11 cellular contexts compared by ENCODE assay signal in genomic region chr7:74291535-74291934, GRCh38. TPM values are rescaled to one million over a fixed set of nuclear protein-coding genes. Genes with fewer than 3 reads are reported as not detected.
DNase-seq lines count a peak whose midpoint lies in the region; ATAC-seq and TF ChIP-seq lines count a peak whose summit lies in the region.
"Had no signal": no experiment of that assay in that cellular context is flagged by ENCODE, and none has a peak within 500 bp of the region (broad histone marks: within the 10 kb centered on the region; RNA-seq: fewer than 3 reads in every experiment).

No MANE protein-coding gene starts in this region.

- H3K4me3 ChIP-seq in transverse colon = peak overlapping the region in 2 of 4 donors; percentile 63 to 93

- peak overlapping the region; percentile 40 for H3K4me3 Mint-ChIP-seq in activated naive CD8-positive, alpha-beta T cell
- no peak overlapping the region for H3K4me3 Mint-ChIP-seq in activated naive CD8-positive, alpha-beta T cell treated with anti-CD3 and anti-CD28 coated beads for 36 hours
- H3K4me3 Mint-ChIP-seq in T-helper 17 cell = peak overlapping the region; percentile 76
- no peak overlapping the region for H3K4me3 Mint-ChIP-seq in activated CD8-positive, alpha-beta memory T cell treated with anti-CD3 and anti-CD28 coated beads, Interleukin-2, amount 10 ng/mL, durations not matched to agents 7 days and 5 days
- H3K4me3 Mint-ChIP-seq: activated CD8-positive, alpha-beta T cell treated with anti-CD3 and anti-CD28 coated beads for 36 hours had no signal

- H3K4me1 Mint-ChIP-seq in activated naive CD8-positive, alpha-beta T cell (ENCODE audit: low read depth) = peaks cover 13% of the 10 kb centered on the region
- H3K4me1 Mint-ChIP-seq in activated naive CD8-positive, alpha-beta T cell treated with anti-CD3 and anti-CD28 coated beads for 36 hours = peaks cover 12% of the 10 kb centered on the region
- H3K4me1 Mint-ChIP-seq in T-helper 17 cell = peaks cover 11% of the 10 kb centered on the region
- H3K4me1 Mint-ChIP-seq in activated CD8-positive, alpha-beta memory T cell treated with anti-CD3 and anti-CD28 coated beads, Interleukin-2, amount 10 ng/mL, durations not matched to agents 7 days and 5 days = peaks cover 20% of the 10 kb centered on the region

- intact Hi-C loops in transverse colon (cut with DNase I; ENCODE audit: low total_unique reads) = loop anchor here (10.0 kb wide), 1 partner anchor 103 kb away; no protein-coding TSS in a partner anchor

- ATAC-seq in T-helper 17 cell (no peak), GM21723 (IDR thresholded peaks at IDR 0.05; ENCODE audit: unreplicated experiment) (no peak), GM21526 (IDR thresholded peaks at IDR 0.05; ENCODE audit: low FRiP score, unreplicated experiment) (no peak)
- no peak for ATAC-seq in activated CD8-positive, alpha-beta memory T cell treated with anti-CD3 and anti-CD28 coated beads, Interleukin-2, amount 10 ng/mL, durations not matched to agents 7 days and 5 days
- ATAC-seq: activated CD8-positive, alpha-beta T cell treated with anti-CD3 and anti-CD28 coated beads for 36 hours had no signal

- in situ Hi-C loops in transverse colon (cut with MboI; ENCODE audit: low pct_ligation_motif_present in 1 of 4, low pct_unique_long_range_greater_than_20kb in 1 of 4, low sequenced_read_pairs in 3 of 4) = no loop called here

- no peaks in the 10 kb centered on the region for H3K36me3 Mint-ChIP-seq in activated naive CD8-positive, alpha-beta T cell
- no peaks in the 10 kb centered on the region for H3K36me3 Mint-ChIP-seq in activated naive CD8-positive, alpha-beta T cell treated with anti-CD3 and anti-CD28 coated beads for 36 hours
- H3K36me3 Mint-ChIP-seq in T-helper 17 cell (ENCODE audit: low read depth) = no peaks in the 10 kb centered on the region
- H3K36me3 Mint-ChIP-seq in activated CD8-positive, alpha-beta memory T cell treated with anti-CD3 and anti-CD28 coated beads, Interleukin-2, amount 10 ng/mL, durations not matched to agents 7 days and 5 days = no peaks in the 10 kb centered on the region

- no peak overlapping the region for H3K27ac Mint-ChIP-seq in activated naive CD8-positive, alpha-beta T cell
- H3K27ac Mint-ChIP-seq in activated naive CD8-positive, alpha-beta T cell treated with anti-CD3 and anti-CD28 coated beads for 36 hours = no peak overlapping the region
- H3K27ac Mint-ChIP-seq in T-helper 17 cell = no peak overlapping the region
- no peak overlapping the region for H3K27ac Mint-ChIP-seq in activated CD8-positive, alpha-beta memory T cell treated with anti-CD3 and anti-CD28 coated beads, Interleukin-2, amount 10 ng/mL, durations not matched to agents 7 days and 5 days
- H3K27ac Mint-ChIP-seq: activated CD8-positive, alpha-beta T cell treated with anti-CD3 and anti-CD28 coated beads for 36 hours had no signal

- peaks cover 2% of the 10 kb centered on the region for H3K27me3 Mint-ChIP-seq in activated naive CD8-positive, alpha-beta T cell
- peaks cover 19% of the 10 kb centered on the region for H3K27me3 Mint-ChIP-seq in activated naive CD8-positive, alpha-beta T cell treated with anti-CD3 and anti-CD28 coated beads for 36 hours
- H3K27me3 Mint-ChIP-seq in T-helper 17 cell = peaks cover 9% of the 10 kb centered on the region
- H3K27me3 Mint-ChIP-seq in activated CD8-positive, alpha-beta memory T cell treated with anti-CD3 and anti-CD28 coated beads, Interleukin-2, amount 10 ng/mL, durations not matched to agents 7 days and 5 days = peaks cover 53% of the 10 kb centered on the region

- peaks cover 30 to 80% (median 74%) of the 10 kb centered on the region in 4 donors for H3K4me1 ChIP-seq in transverse colon

- WGBS in transverse colon (ENCODE audit: low coverage in 1 of 2), 2 donors = 70% methylated on average over 5 of the region's 5 CpGs; no CpG with 5 or more reads in 1 of the 2 donors

- TF ChIP-seq CTCF in transverse colon (IDR thresholded peaks at IDR 0.05) = no peak

- CTCF ChIA-PET in activated CD8-positive, alpha-beta memory T cell treated with anti-CD3 and anti-CD28 coated beads, Interleukin-2, amount 10 ng/mL, durations not matched to agents 7 days and 5 days (lab: Charles Lee) = interaction anchor here (1.2 kb wide), 1 partner anchor 23 kb away, joined by 3 read pairs; no protein-coding TSS in a partner anchor

- no peaks in the 10 kb centered on the region for H3K27me3 ChIP-seq in transverse colon

- H3K27ac ChIP-seq in transverse colon = peak overlapping the region; percentile 87 to 94 (median 91)

- H3K36me3 ChIP-seq in transverse colon = no peaks in the 10 kb centered on the region

- H3K9me3 ChIP-seq in T-helper 17 cell (ENCODE audit: control insufficient read depth, low read length, poor library complexity, severe bottlenecking) = no peaks in the 10 kb centered on the region
- no peaks in the 10 kb centered on the region for H3K9me3 ChIP-seq in transverse colon

- no peaks in the 10 kb centered on the region for H3K9me3 Mint-ChIP-seq in activated naive CD8-positive, alpha-beta T cell (ENCODE audit: low read depth)
- H3K9me3 Mint-ChIP-seq in activated naive CD8-positive, alpha-beta T cell treated with anti-CD3 and anti-CD28 coated beads for 36 hours = no peaks in the 10 kb centered on the region
- H3K9me3 Mint-ChIP-seq in activated CD8-positive, alpha-beta memory T cell treated with anti-CD3 and anti-CD28 coated beads, Interleukin-2, amount 10 ng/mL, durations not matched to agents 7 days and 5 days (ENCODE audit: low read depth) = no peaks in the 10 kb centered on the region
- H3K9me3 Mint-ChIP-seq: activated CD8-positive, alpha-beta T cell treated with anti-CD3 and anti-CD28 coated beads for 36 hours had no signal

- no peak for DNase-seq in activated naive CD8-positive, alpha-beta T cell treated with anti-CD3 and anti-CD28 coated beads for 36 hours
- DNase-seq in T-helper 17 cell (no peak), medulla oblongata (ENCODE audit: extremely low spot score) (peak; percentile 2), transverse colon (no peak)
- DNase-seq in activated CD8-positive, alpha-beta memory T cell treated with anti-CD3 and anti-CD28 coated beads, Interleukin-2, amount 10 ng/mL, durations not matched to agents 7 days and 5 days = no peak
- DNase-seq: activated CD8-positive, alpha-beta T cell treated with anti-CD3 and anti-CD28 coated beads for 36 hours; NCI-H446; T1000 had no signal

- no peak for TF ChIP-seq POLR2A in transverse colon (IDR thresholded peaks at IDR 0.05)

- TF ChIP-seq EP300 in transverse colon (IDR thresholded peaks at IDR 0.05; ENCODE audit: low read depth) = no peak

RNA-seq across cellular contexts. Expression of gene CLIP2, which starts 2.3 kb away (rescaled TPM):
- total RNA-seq in activated naive CD8-positive, alpha-beta T cell treated with anti-CD3 and anti-CD28 coated beads for 36 hours = under 1 TPM; 0.62 to 0.74 TPM
- total RNA-seq in T-helper 17 cell = 10 to 100 TPM in 1 of 2 donors, 1 to 10 TPM in 1; 3.2 to 13.4 TPM
- total RNA-seq in transverse colon = 100 to 1,000 TPM in 3 of 4 donors, 10 to 100 TPM in 1; 84.5 to 157 (median 111) TPM
- total RNA-seq in activated CD8-positive, alpha-beta memory T cell treated with anti-CD3 and anti-CD28 coated beads, Interleukin-2, amount 10 ng/mL, durations not matched to agents 7 days and 5 days = 1 to 10 TPM; 1.9 to 4.6 TPM

RNA-seq across cellular contexts. Expression of gene RFC2, which starts 37.3 kb away (rescaled TPM):
- 100 to 1,000 TPM; 111 to 112 TPM for total RNA-seq in activated naive CD8-positive, alpha-beta T cell treated with anti-CD3 and anti-CD28 coated beads for 36 hours
- total RNA-seq in T-helper 17 cell = 10 to 100 TPM in 1 of 2 donors, 1 to 10 TPM in 1; 9.5 to 12.4 TPM
- total RNA-seq in transverse colon = 10 to 100 TPM in 2 of 4 donors, 1 to 10 TPM in 2; 6.7 to 17.3 (median 9.3) TPM
- 10 to 100 TPM; 70.5 to 76.8 TPM for total RNA-seq in activated CD8-positive, alpha-beta memory T cell treated with anti-CD3 and anti-CD28 coated beads, Interleukin-2, amount 10 ng/mL, durations not matched to agents 7 days and 5 days

Comparison
In these comparisons a context has a peak if more than half of its experiments do, and no peak if none do; other contexts are left out.
1. H3K4me3 Mint-ChIP-seq: peak in activated naive CD8-positive, alpha-beta T cell (single experiment) and T-helper 17 cell (single experiment); none in activated naive CD8-positive, alpha-beta T cell treated with anti-CD3 and anti-CD28 coated beads for 36 hours (single experiment) and activated CD8-positive, alpha-beta memory T cell treated with anti-CD3 and anti-CD28 coated beads, Interleukin-2, amount 10 ng/mL, durations not matched to agents 7 days and 5 days (single experiment).
2. RNA of gene CLIP2, which starts 2.3 kb away (total RNA-seq): 84.5 to 157 TPM in transverse colon; 3.2 to 13.4 TPM in T-helper 17 cell, 1.9 to 4.6 TPM in activated CD8-positive, alpha-beta memory T cell treated with anti-CD3 and anti-CD28 coated beads, Interleukin-2, amount 10 ng/mL, durations not matched to agents 7 days and 5 days and 0.62 to 0.74 TPM in activated naive CD8-positive, alpha-beta T cell treated with anti-CD3 and anti-CD28 coated beads for 36 hours; every median in the first group is over 4 times any median in the second.